ENCODE assay signal across 1 cellular context in genomic region chr16:53435066-53435688, GRCh38.
TF ChIP-seq lines count a peak whose summit lies in the region.

No MANE protein-coding gene starts in this region.

TF ChIP-seq in GM23338, 12 proteins besides CTCF, POLR2A, EP300 and RAD21 (continued from another document):
- no peak for TF ChIP-seq REST (IDR thresholded peaks at IDR 0.05; ENCODE audit: unreplicated experiment)
